ENCODE assay signal across 9 cellular contexts in genomic region chr6:149864578-149865535, GRCh38. TPM values are rescaled to one million over a fixed set of nuclear protein-coding genes. Genes with fewer than 3 reads are reported as not detected.
A peak's percentile ranks its signal among the peaks of the same experiment; 100 is the strongest.
DNase-seq lines count a peak whose midpoint lies in the region; ATAC-seq, FAIRE-seq and TF ChIP-seq lines count a peak whose summit lies in the region.
"Had no signal": no experiment of that assay in that cellular context is flagged by ENCODE, and none has a peak within 500 bp of the region (broad histone marks: within the 10 kb centered on the region; RNA-seq: fewer than 3 reads in every experiment).

No MANE protein-coding gene starts in this region.

- peak overlapping the region; percentile 75 for H3K4me3 Mint-ChIP-seq in astrocyte (ENCODE audit: unreplicated experiment)

- POLR2A ChIA-PET in PC-9 (lab: Charles Lee; ENCODE audit: unreplicated experiment): interaction anchor here (1.0 kb wide), 1 partner anchor 12 kb away, joined by 5 read pairs; no protein-coding TSS in a partner anchor

- H3K4me1 ChIP-seq in PC-9 (replicated peaks; ENCODE audit: insufficient read depth) (peaks cover 62% of the 10 kb centered on the region), astrocyte (ENCODE audit: insufficient read depth, low read length) (peaks cover 19% of the 10 kb centered on the region)

- CTCF ChIA-PET in PC-9 (lab: Charles Lee): interaction anchor here (0.9 to 1.0 kb wide), 2 partner anchors 19 to 60 kb away, joined by 3 to 6 read pairs; no protein-coding TSS in a partner anchor

- peak overlapping the region; percentile 81 for H3K4me2 ChIP-seq in PC-9
- peak overlapping the region; percentile 87 for H3K4me2 ChIP-seq in astrocyte (ENCODE audit: low read length)

- BruUV-seq in PC-9 (replicated peaks; lab: Mats Ljungman, UMichigan): no TSS peak

- no peaks in the 10 kb centered on the region for H3K9me3 ChIP-seq in PC-9 (ENCODE audit: insufficient read depth, low read depth)
- H3K9me3 ChIP-seq in astrocyte (ENCODE audit: insufficient read depth, low read depth, low read length): no peaks in the 10 kb centered on the region

- TF ChIP-seq CTCF in PC-9 (conservative IDR thresholded peaks at IDR 0.05) (peak; percentile 73), astrocyte (IDR thresholded peaks at IDR 0.05; ENCODE audit: insufficient read depth, low read depth, low read length) (peak; percentile 82)

- H3K27ac ChIP-seq in PC-9: peak overlapping the region; percentile 92
- H3K27ac ChIP-seq in astrocyte (ENCODE audit: low read depth, low read length): peak overlapping the region; percentile 80

- H3K27me3 ChIP-seq in PC-9 (ENCODE audit: insufficient read depth, low read depth) (no peaks in the 10 kb centered on the region), astrocyte (ENCODE audit: insufficient read depth, low read length) (no peaks in the 10 kb centered on the region)

- H3K79me2 ChIP-seq in PC-9 (ENCODE audit: low read depth): peaks cover 28% of the 10 kb centered on the region
- H3K79me2 ChIP-seq in astrocyte (ENCODE audit: insufficient read depth, low read length): peaks cover 26% of the 10 kb centered on the region

- ATAC-seq in GM21786 (IDR thresholded peaks at IDR 0.05; ENCODE audit: unreplicated experiment): no peak

- no peaks in the 10 kb centered on the region for H4K20me1 ChIP-seq in PC-9 (ENCODE audit: insufficient read depth)
- peaks cover 8% of the 10 kb centered on the region for H4K20me1 ChIP-seq in astrocyte (ENCODE audit: insufficient read depth, low read length)

- DNase-seq in ELR (ENCODE audit: low read depth) (peak; percentile 87), PC-9 (peak in 1 of 2 experiments; percentile 58), astrocyte (ENCODE audit: low read depth) (peak; percentile 48), hepatic stellate cell (ENCODE audit: low spot score) (peak; percentile 69), renal cortical epithelial cell (ENCODE audit: low read depth) (peak; percentile 71)
- DNase-seq in Jurkat, Clone E6-1 (ENCODE audit: low read depth, low spot score): peak; percentile 73
- no peak for DNase-seq in activated CD4-positive, CD25-positive, alpha-beta regulatory T cell treated with anti-CD3 and anti-CD28 coated beads, Interleukin-2, amount 50 U/mL, for 72 hours

- H3K9me2 ChIP-seq in PC-9 (ENCODE audit: insufficient read depth): no peaks in the 10 kb centered on the region

- no peaks in the 10 kb centered on the region for H3K9me3 Mint-ChIP-seq in astrocyte (ENCODE audit: unreplicated experiment)

- peaks cover 30% of the 10 kb centered on the region for H3F3A ChIP-seq in PC-9 (ENCODE audit: insufficient read depth, low read depth)

- H3K27me3 Mint-ChIP-seq in astrocyte (ENCODE audit: low read depth, unreplicated experiment): peaks cover 2% of the 10 kb centered on the region

- no peak for FAIRE-seq in astrocyte (lab: Jason Lieb, UNC)

- H3K36me3 ChIP-seq in PC-9 (ENCODE audit: low read depth): no peaks in the 10 kb centered on the region
- no peaks in the 10 kb centered on the region for H3K36me3 ChIP-seq in astrocyte (ENCODE audit: insufficient read depth, low read length)

- H3K36me3 Mint-ChIP-seq in astrocyte (ENCODE audit: low read depth, unreplicated experiment): no peaks in the 10 kb centered on the region

- peak overlapping the region; percentile 60 for H3K27ac Mint-ChIP-seq in astrocyte (ENCODE audit: unreplicated experiment)

- intact Hi-C loops in PC-9 (cut with micrococcal nuclease; ENCODE audit: unreplicated experiment): loop anchor here (1.0 to 10.0 kb wide), 5 partner anchors 25 to 300 kb away; partner anchors contain the start of genes GINM1 and RAET1G

- H2AFZ ChIP-seq in PC-9 (peak overlapping the region; percentile 80), astrocyte (ENCODE audit: low read depth, low read length) (peak overlapping the region; percentile 93)

- H3K4me3 ChIP-seq in Jurkat, Clone E6-1 (ENCODE audit: low read length): peak overlapping the region; percentile 60
- H3K4me3 ChIP-seq in PC-9 (peak overlapping the region; percentile 73; the same call in 1 of the 2 replicates), astrocyte (ENCODE audit: insufficient read depth, low read depth, low read length) (peak overlapping the region; percentile 70)

- peak overlapping the region; percentile 90 for H3K9ac ChIP-seq in astrocyte (ENCODE audit: low read length)

- H3K4me1 Mint-ChIP-seq in astrocyte (ENCODE audit: low read depth, unreplicated experiment): peaks cover 13% of the 10 kb centered on the region

RNA-seq across cellular contexts. Expression of gene LRP11, which starts 0.7 kb away (rescaled TPM):
- 6.9 TPM for polyA plus RNA-seq in Jurkat, Clone E6-1 (2012; ENCODE audit: insufficient read depth, insufficient read length)
- total RNA-seq in PC-9 (2021) (33.8 and 38.6 TPM in 2 replicates), astrocyte (24.2 and 26.2 TPM in 2 replicates), renal cortical epithelial cell (21.5 and 34.4 TPM in 2 replicates)

RNA-seq across cellular contexts. Expression of gene RAET1E, which starts 33.1 kb away (rescaled TPM):
- not detected for polyA plus RNA-seq in Jurkat, Clone E6-1 (2012; ENCODE audit: insufficient read depth, insufficient read length)
- total RNA-seq in PC-9 (2021) (0.20 TPM in 1 of 2 replicates, not detected in the other), astrocyte (not detected in 2 replicates), renal cortical epithelial cell (not detected in 2 replicates)
- total RNA-seq: glomerular endothelial cell had no signal

RNA-seq across cellular contexts. Expression of gene RAET1G, which starts 58.1 kb away (rescaled TPM):
- polyA plus RNA-seq in Jurkat, Clone E6-1 (2012; ENCODE audit: insufficient read depth, insufficient read length): 1.6 TPM
- total RNA-seq in PC-9 (2021) (0.88 TPM in 1 of 2 replicates, not detected in the other), astrocyte (not detected in 2 replicates), renal cortical epithelial cell (0.15 TPM in 1 of 2 replicates, not detected in the other)
